ENCODE assay signal across 30 cellular contexts in genomic region chr5:87787640-87788039, GRCh38.
DNase-seq lines count a peak whose midpoint lies in the region; ATAC-seq, FAIRE-seq and TF ChIP-seq lines count a peak whose summit lies in the region.
"Had no signal": no experiment of that assay in that cellular context is flagged by ENCODE, and none has a peak within 500 bp of the region (broad histone marks: within the 10 kb centered on the region; RNA-seq: fewer than 3 reads in every experiment).

No MANE protein-coding gene starts in this region.

- CTCF ChIA-PET in A549 (lab: Yijun Ruan, JAX), result no interaction called here
- CTCF ChIA-PET in MCF 10A (lab: Yijun Ruan, JAX), result interaction anchor here (0.6 kb wide), 1 partner anchor 308 kb away, joined by 3 read pairs; no protein-coding TSS in a partner anchor

- H3K27me3 ChIP-seq in NT2/D1 (ENCODE audit: insufficient read depth, insufficient read length) (peaks cover 26% of the 10 kb centered on the region), iPS DF 6.9 (ENCODE audit: control insufficient read depth, insufficient read depth, low read length) (no peaks in the 10 kb centered on the region; the same call in 1 of the 2 replicates)
- H3K27me3 ChIP-seq: body of pancreas had no signal

- H3K4me1 Mint-ChIP-seq in MCF 10A (ENCODE audit: insufficient read depth, unreplicated experiment), result no peaks in the 10 kb centered on the region
- H3K4me1 Mint-ChIP-seq in activated T-helper 2 cell treated with anti-CD3 and anti-CD28 coated beads, Interferon-gamma antibody, Interleukin-2, Interleukin-4, amounts not matched to agents 10 μg/mL and 5 μg/mL and 100 μg/mL, durations not matched to agents 14 hours and 24 hours and 36 hours (ENCODE audit: low read depth), result no peaks in the 10 kb centered on the region
- H3K4me1 Mint-ChIP-seq: CD4-positive, CD25-positive, alpha-beta regulatory T cell had no signal

- H3K36me3 Mint-ChIP-seq in MCF 10A (ENCODE audit: insufficient read depth, unreplicated experiment), result no peaks in the 10 kb centered on the region
- H3K36me3 Mint-ChIP-seq in activated T-helper 2 cell treated with anti-CD3 and anti-CD28 coated beads, Interferon-gamma antibody, Interleukin-2, Interleukin-4, amounts not matched to agents 10 μg/mL and 5 μg/mL and 100 μg/mL, durations not matched to agents 14 hours and 24 hours and 36 hours (ENCODE audit: low read depth), result no peaks in the 10 kb centered on the region
- H3K36me3 Mint-ChIP-seq: CD4-positive, CD25-positive, alpha-beta regulatory T cell had no signal

- H3K36me3 ChIP-seq in NT2/D1 (ENCODE audit: insufficient read depth, insufficient read length, low read length), result no peaks in the 10 kb centered on the region
- H3K36me3 ChIP-seq in iPS DF 6.9 (ENCODE audit: control insufficient read depth, insufficient read depth, low read length), result no peaks in the 10 kb centered on the region
- H3K36me3 ChIP-seq: sigmoid colon, uterus, WERI-Rb-1 had no signal

- no peak for TF ChIP-seq EP300 in A549 (IDR thresholded peaks at IDR 0.05)

- peak; percentile 73 for FAIRE-seq in A549 (lab: Jason Lieb, UNC)
- FAIRE-seq: endothelial cell of umbilical vein had no signal

- no peak overlapping the region for H3K27ac ChIP-seq in A549
- no peak overlapping the region for H3K27ac ChIP-seq in iPS DF 6.9 (ENCODE audit: low read length)
- H3K27ac ChIP-seq: body of pancreas, sigmoid colon, uterus, WERI-Rb-1 had no signal

- no peak overlapping the region for H3K9ac ChIP-seq in NT2/D1 (ENCODE audit: insufficient read length, low read depth)

- no peak overlapping the region for H3K4me2 ChIP-seq in A549

- BruUV-seq in MCF 10A (replicated peaks; lab: Mats Ljungman, UMichigan), result no TSS peak

- no peaks in the 10 kb centered on the region for H3K4me1 ChIP-seq in A549
- no peaks in the 10 kb centered on the region for H3K4me1 ChIP-seq in NT2/D1 (ENCODE audit: insufficient read depth, insufficient read length)
- H3K4me1 ChIP-seq in iPS DF 6.9 (ENCODE audit: control insufficient read depth, insufficient read depth, low read length), result no peaks in the 10 kb centered on the region
- H3K4me1 ChIP-seq: body of pancreas, sigmoid colon, uterus had no signal

- POLR2A ChIA-PET in A549 (lab: Yijun Ruan, JAX) (no interaction called here), MCF 10A (lab: Yijun Ruan, JAX) (no interaction called here)

- H3K9me3 ChIP-seq in A549 (no peaks in the 10 kb centered on the region), NT2/D1 (ENCODE audit: insufficient read depth, low read length) (no peaks in the 10 kb centered on the region), iPS DF 6.9 (ENCODE audit: control insufficient read depth, insufficient read depth, low read length) (no peaks in the 10 kb centered on the region)
- H3K9me3 ChIP-seq: body of pancreas, sigmoid colon, uterus had no signal

- WGBS in A549 (ENCODE audit: missing lambda C conversion rate), result 0% methylated on average over 1 of the region's 1 CpG
- no CpG with 5 or more reads among the region's 1 CpG for WGBS in iPS DF 6.9 (ENCODE audit: insufficient coverage, insufficient read length)

- no peak for ATAC-seq in A549
- ATAC-seq in GM18858 (IDR thresholded peaks at IDR 0.05; ENCODE audit: unreplicated experiment), result no peak
- no peak for ATAC-seq in GM21528 (IDR thresholded peaks at IDR 0.05; ENCODE audit: low FRiP score, unreplicated experiment)
- ATAC-seq: body of pancreas, Panc1 had no signal

- no peak for DNase-seq in A549 (ENCODE audit: low read depth in 1 of 2, low spot score in 1 of 2)
- peak in 2 of 3 experiments; percentile 43 to 83 for DNase-seq in NCI-H1417 (lab: John Stamatoyannopoulos, UW)
- DNase-seq in NT2/D1 (ENCODE audit: low read depth, low spot score), result peak; percentile 66
- DNase-seq in iPS DF 6.9 (ENCODE audit: low read depth, low spot score), result peak; percentile 52
- no peak for DNase-seq in MCF 10A (ENCODE audit: unreplicated experiment)
- no peak for DNase-seq in activated T-helper 2 cell treated with anti-CD3 and anti-CD28 coated beads, Interferon-gamma antibody, Interleukin-2, Interleukin-4, amounts not matched to agents 10 μg/mL and 5 μg/mL and 100 μg/mL, durations not matched to agents 14 hours and 24 hours and 36 hours (ENCODE audit: low spot score)
- DNase-seq: 8988T; activated CD4-positive, alpha-beta T cell treated with anti-CD3 and anti-CD28 coated beads, Interleukin-2, amount 50 U/mL, for 1 hour; activated naive CD4-positive, alpha-beta T cell; activated T-cell treated with anti-CD3 and anti-CD28 coated beads, Interleukin-2, amount 50 U/mL, for 48 hours; body of pancreas; CD4-positive, CD25-positive, alpha-beta regulatory T cell; cerebellar nuclear complex; HCEC 1CT; KG1; mammary epithelial cell; NCI-H1436; NCI-H2171 treated with DMSO at 0.1 percent for 48 hours; NCI-H524 treated with DMSO at 0.1 percent for 48 hours; SHP77; sigmoid colon; T1000; uterus; WERI-Rb-1 had no signal

- peaks cover 71% of the 10 kb centered on the region for H3K27me3 Mint-ChIP-seq in MCF 10A (ENCODE audit: insufficient read depth, unreplicated experiment)
- H3K27me3 Mint-ChIP-seq in activated T-helper 2 cell treated with anti-CD3 and anti-CD28 coated beads, Interferon-gamma antibody, Interleukin-2, Interleukin-4, amounts not matched to agents 10 μg/mL and 5 μg/mL and 100 μg/mL, durations not matched to agents 14 hours and 24 hours and 36 hours (ENCODE audit: low read depth), result peaks cover 2% of the 10 kb centered on the region

- TF ChIP-seq RAD21 in A549 (conservative IDR thresholded peaks at IDR 0.05 in 1 of 2, IDR thresholded peaks at IDR 0.05 in 1 of 2), result no peak

- no peak overlapping the region for H3K4me3 Mint-ChIP-seq in MCF 10A (ENCODE audit: unreplicated experiment)
- H3K4me3 Mint-ChIP-seq in activated T-helper 2 cell treated with anti-CD3 and anti-CD28 coated beads, Interferon-gamma antibody, Interleukin-2, Interleukin-4, amounts not matched to agents 10 μg/mL and 5 μg/mL and 100 μg/mL, durations not matched to agents 14 hours and 24 hours and 36 hours (ENCODE audit: low read depth), result no peak overlapping the region
- H3K4me3 Mint-ChIP-seq: CD4-positive, CD25-positive, alpha-beta regulatory T cell; neural crest cell; stimulated activated naive CD8-positive, alpha-beta T cell treated with anti-CD3 and anti-CD28 coated beads, Interleukin-15, Interleukin-2, amounts not matched to agents 100 ng/mL and 50 ng/mL, for 24 hours had no signal

- no peaks in the 10 kb centered on the region for H3K9me3 Mint-ChIP-seq in MCF 10A (ENCODE audit: unreplicated experiment)
- no peaks in the 10 kb centered on the region for H3K9me3 Mint-ChIP-seq in activated T-helper 2 cell treated with anti-CD3 and anti-CD28 coated beads, Interferon-gamma antibody, Interleukin-2, Interleukin-4, amounts not matched to agents 10 μg/mL and 5 μg/mL and 100 μg/mL, durations not matched to agents 14 hours and 24 hours and 36 hours
- H3K9me3 Mint-ChIP-seq: CD4-positive, CD25-positive, alpha-beta regulatory T cell; neural crest cell; stimulated activated naive CD8-positive, alpha-beta T cell treated with anti-CD3 and anti-CD28 coated beads, Interleukin-15, Interleukin-2, amounts not matched to agents 100 ng/mL and 50 ng/mL, for 24 hours had no signal

- intact Hi-C loops in MCF 10A (cut with micrococcal nuclease), result no loop called here
- intact Hi-C loops in activated T-helper 2 cell treated with anti-CD3 and anti-CD28 coated beads, Interferon-gamma antibody, Interleukin-2, Interleukin-4, amounts not matched to agents 10 μg/mL and 5 μg/mL and 100 μg/mL, durations not matched to agents 14 hours and 24 hours and 36 hours (cut with micrococcal nuclease), result loop anchor here (10.0 kb wide), 1 partner anchor 1097 kb away; the partner anchor contains the start of gene MEF2C

- no peak overlapping the region for H3K4me3 ChIP-seq in A549
- no peak overlapping the region for H3K4me3 ChIP-seq in NT2/D1 (ENCODE audit: insufficient read length, low read depth)
- no peak overlapping the region for H3K4me3 ChIP-seq in iPS DF 6.9 (ENCODE audit: low read length)
- H3K4me3 ChIP-seq: body of pancreas, sigmoid colon, uterus had no signal

- TF ChIP-seq CTCF in A549 (IDR thresholded peaks at IDR 0.05) (no peak), MCF 10A (IDR thresholded peaks at IDR 0.05; ENCODE audit: unreplicated experiment) (no peak)

- no peak overlapping the region for H3K27ac Mint-ChIP-seq in MCF 10A (ENCODE audit: low read depth, unreplicated experiment)
- no peak overlapping the region for H3K27ac Mint-ChIP-seq in activated T-helper 2 cell treated with anti-CD3 and anti-CD28 coated beads, Interferon-gamma antibody, Interleukin-2, Interleukin-4, amounts not matched to agents 10 μg/mL and 5 μg/mL and 100 μg/mL, durations not matched to agents 14 hours and 24 hours and 36 hours
- H3K27ac Mint-ChIP-seq: CD4-positive, CD25-positive, alpha-beta regulatory T cell; stimulated activated naive CD8-positive, alpha-beta T cell treated with anti-CD3 and anti-CD28 coated beads, Interleukin-15, Interleukin-2, amounts not matched to agents 100 ng/mL and 50 ng/mL, for 24 hours had no signal

- no peak for TF ChIP-seq POLR2A in A549 (IDR thresholded peaks at IDR 0.05; ENCODE audit: low read length)

TF ChIP-seq in A549, 52 proteins besides CTCF, POLR2A, EP300 and RAD21:
- no peak for TF ChIP-seq CBX8 (IDR thresholded peaks at IDR 0.05)
- TF ChIP-seq ZC3H11A (IDR thresholded peaks at IDR 0.05), result no peak
- no peak for TF ChIP-seq EHF (CRISPR knock-in tag; IDR thresholded peaks at IDR 0.05)
- TF ChIP-seq NR3C1 (IDR thresholded peaks at IDR 0.05), result no peak
- TF ChIP-seq JUN (IDR thresholded peaks at IDR 0.05), result no peak
- no peak for TF ChIP-seq HEYL (CRISPR knock-in tag; IDR thresholded peaks at IDR 0.05)
- TF ChIP-seq NFE2L2 (conservative IDR thresholded peaks at IDR 0.05; ENCODE audit: low read length), result no peak
- TF ChIP-seq RCOR1 (IDR thresholded peaks at IDR 0.05; ENCODE audit: low read depth, low read length), result no peak
- TF ChIP-seq MAZ (IDR thresholded peaks at IDR 0.05; ENCODE audit: borderline replicate concordance, low read depth, low read length), result no peak
- TF ChIP-seq NPAS2 (CRISPR knock-in tag; IDR thresholded peaks at IDR 0.05; ENCODE audit: borderline replicate concordance), result no peak
- TF ChIP-seq HOXB13 (CRISPR knock-in tag; IDR thresholded peaks at IDR 0.05; ENCODE audit: low read depth), result no peak
- TF ChIP-seq RNF2 (IDR thresholded peaks at IDR 0.05; ENCODE audit: borderline replicate concordance, low read depth), result no peak
- no peak for TF ChIP-seq SMC3 (IDR thresholded peaks at IDR 0.05)
- TF ChIP-seq JUNB (IDR thresholded peaks at IDR 0.05), result no peak
- TF ChIP-seq ZNF302 (CRISPR knock-in tag; IDR thresholded peaks at IDR 0.05), result no peak
- no peak for TF ChIP-seq HOXA7 (CRISPR knock-in tag; IDR thresholded peaks at IDR 0.05)

Comparison
In these comparisons a context has a peak if more than half of its experiments do, and no peak if none do; other contexts are left out.
1. DNase-seq: peak in NCI-H1417 (2 of 3), NT2/D1 (single experiment) and iPS DF 6.9 (single experiment); none in A549 (0 of 2), MCF 10A (single experiment) and activated T-helper 2 cell treated with anti-CD3 and anti-CD28 coated beads, Interferon-gamma antibody, Interleukin-2, Interleukin-4, amounts not matched to agents 10 μg/mL and 5 μg/mL and 100 μg/mL, durations not matched to agents 14 hours and 24 hours and 36 hours (single experiment).